6 cellular contexts compared by ENCODE assay signal in genomic region chr9:34974664-34975063, GRCh38. TPM values are rescaled to one million over a fixed set of nuclear protein-coding genes. Genes with fewer than 3 reads are reported as not detected.
"Had no signal": no experiment of that assay in that cellular context is flagged by ENCODE, and none has a peak within 500 bp of the region (broad histone marks: within the 10 kb centered on the region; RNA-seq: fewer than 3 reads in every experiment).

No MANE protein-coding gene starts in this region.

- H3K36me3 Mint-ChIP-seq: IgD-negative memory B cell had no signal

- ATAC-seq: GM23338 had no signal

- H3K4me1 Mint-ChIP-seq: IgD-negative memory B cell had no signal

- H3K4me3 Mint-ChIP-seq: GM23338, H9, IgD-negative memory B cell had no signal

- DNase-seq: H9, HCEC 1CT, KBM-7 had no signal

- H3K27ac Mint-ChIP-seq: GM23338, H9, IgD-negative memory B cell had no signal

- H3K9me3 Mint-ChIP-seq: GM23338, H9 had no signal

RNA-seq across cellular contexts. Expression of gene PHF24, which starts 16.6 kb away (rescaled TPM):
- total RNA-seq: HT-29 had no signal
